Comparison of ENCODE assay signal across 27 cellular contexts in the genomic region with DNA sequence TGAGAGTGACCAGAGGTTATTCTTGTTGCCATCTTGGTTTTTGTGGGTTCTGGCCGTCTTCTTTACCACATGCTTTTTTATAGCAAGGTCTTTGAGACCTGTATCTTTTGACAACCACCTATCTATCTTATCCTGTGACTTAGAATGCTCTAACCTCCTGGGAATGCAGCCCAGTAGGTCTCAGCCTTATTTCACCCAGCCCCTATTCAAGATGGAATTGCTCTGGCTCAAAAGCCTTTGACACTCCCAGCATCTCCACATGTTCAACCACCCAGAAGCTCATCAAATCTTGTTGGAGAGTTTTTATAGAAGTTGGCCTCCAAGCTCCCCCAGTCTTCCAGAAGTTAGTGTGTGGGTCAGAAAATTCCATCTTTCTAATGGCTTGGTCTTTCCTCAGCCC.
"Had no signal": no experiment of that assay in that cellular context is flagged by ENCODE, and none has a peak within 500 bp of the region (broad histone marks: within the 10 kb centered on the region; RNA-seq: fewer than 3 reads in every experiment).

No MANE protein-coding gene starts in this region.

- H3K4me1 ChIP-seq: ascending aorta, breast epithelium, colonic mucosa, lower lobe of right lung, suprapubic skin, tibial nerve, uterus had no signal

- H3K27me3 ChIP-seq: ascending aorta, breast epithelium, colonic mucosa, neutrophil, pancreas, sigmoid colon, stomach, suprapubic skin, tibial nerve, uterus had no signal

- H3K36me3 Mint-ChIP-seq: activated CD8-positive, alpha-beta memory T cell treated with anti-CD3 and anti-CD28 coated beads, Interleukin-2, amount 10 ng/mL, durations not matched to agents 7 days and 5 days; activated naive CD4-positive, alpha-beta T cell treated with anti-CD3 and anti-CD28 coated beads, Interleukin-2, amount 50 U/mL, for 24 hours; natural killer cell treated with Interleukin-12 subunit alpha and Interleukin-12 subunit beta and Interleukin-15 and Interleukin-18, amount 100 ng/mL, for 72 hours; stimulated activated memory B cell treated with anti-CD40 and anti-IgM and Interleukin-4, amounts not matched to agents 10 μg/mL and 1 μg/mL and 100 μg/mL, for 72 hours had no signal

- H3K4me3 ChIP-seq: ascending aorta, breast epithelium, colonic mucosa, dorsolateral prefrontal cortex, lower lobe of right lung, pancreas, sigmoid colon, smooth muscle cell, stomach, suprapubic skin, tibial nerve, uterus had no signal

- H3K27ac Mint-ChIP-seq: activated CD4-positive, alpha-beta T cell treated with anti-CD3 and anti-CD28 coated beads, Interleukin-2, amount 10 ng/mL, durations not matched to agents 7 days and 5 days; activated CD8-positive, alpha-beta memory T cell treated with anti-CD3 and anti-CD28 coated beads, Interleukin-2, amount 10 ng/mL, durations not matched to agents 7 days and 5 days; activated CD8-positive, alpha-beta T cell treated with anti-CD3 and anti-CD28 coated beads for 36 hours; activated naive CD4-positive, alpha-beta T cell treated with anti-CD3 and anti-CD28 coated beads, Interleukin-2, amount 50 U/mL, for 24 hours; activated T-helper 1 cell treated with anti-CD3 and anti-CD28 coated beads, Interleukin-12 subunit alpha, Interleukin-12 subunit beta, Interleukin-2, Interleukin-4 antibody, amounts not matched to agents 30 ng/mL and 10 ng/mL and 1 ng/mL, durations not matched to agents 14 hours and 24 hours and 36 hours; effector memory CD8-positive, alpha-beta T cell; stimulated activated memory B cell treated with anti-CD40 and anti-IgM and Interleukin-4, amounts not matched to agents 10 μg/mL and 1 μg/mL and 100 μg/mL, for 72 hours had no signal

- H3K27me3 Mint-ChIP-seq: activated CD4-positive, alpha-beta T cell treated with anti-CD3 and anti-CD28 coated beads, Interleukin-2, amount 10 ng/mL, durations not matched to agents 7 days and 5 days; activated CD8-positive, alpha-beta memory T cell treated with anti-CD3 and anti-CD28 coated beads, Interleukin-2, amount 10 ng/mL, durations not matched to agents 7 days and 5 days; activated naive CD4-positive, alpha-beta T cell treated with anti-CD3 and anti-CD28 coated beads, Interleukin-2, amount 50 U/mL, for 24 hours; effector memory CD8-positive, alpha-beta T cell; natural killer cell treated with Interleukin-12 subunit alpha and Interleukin-12 subunit beta and Interleukin-15 and Interleukin-18, amount 100 ng/mL, for 72 hours; stimulated activated memory B cell treated with anti-CD40 and anti-IgM and Interleukin-4, amounts not matched to agents 10 μg/mL and 1 μg/mL and 100 μg/mL, for 72 hours had no signal

- H3K4me1 Mint-ChIP-seq: activated CD4-positive, alpha-beta T cell treated with anti-CD3 and anti-CD28 coated beads, Interleukin-2, amount 10 ng/mL, durations not matched to agents 7 days and 5 days; activated naive CD4-positive, alpha-beta T cell treated with anti-CD3 and anti-CD28 coated beads, Interleukin-2, amount 50 U/mL, for 24 hours; stimulated activated memory B cell treated with anti-CD40 and anti-IgM and Interleukin-4, amounts not matched to agents 10 μg/mL and 1 μg/mL and 100 μg/mL, for 72 hours had no signal

- H3K4me3 Mint-ChIP-seq: activated CD4-positive, alpha-beta T cell treated with anti-CD3 and anti-CD28 coated beads, Interleukin-2, amount 10 ng/mL, durations not matched to agents 7 days and 5 days; activated CD8-positive, alpha-beta memory T cell treated with anti-CD3 and anti-CD28 coated beads, Interleukin-2, amount 10 ng/mL, durations not matched to agents 7 days and 5 days; activated CD8-positive, alpha-beta T cell treated with anti-CD3 and anti-CD28 coated beads for 36 hours; activated naive CD4-positive, alpha-beta T cell treated with anti-CD3 and anti-CD28 coated beads, Interleukin-2, amount 50 U/mL, for 24 hours; activated T-helper 1 cell treated with anti-CD3 and anti-CD28 coated beads, Interleukin-12 subunit alpha, Interleukin-12 subunit beta, Interleukin-2, Interleukin-4 antibody, amounts not matched to agents 30 ng/mL and 10 ng/mL and 1 ng/mL, durations not matched to agents 14 hours and 24 hours and 36 hours; effector memory CD8-positive, alpha-beta T cell; natural killer cell treated with Interleukin-12 subunit alpha and Interleukin-12 subunit beta and Interleukin-15 and Interleukin-18, amount 100 ng/mL, for 72 hours; stimulated activated memory B cell treated with anti-CD40 and anti-IgM and Interleukin-4, amounts not matched to agents 10 μg/mL and 1 μg/mL and 100 μg/mL, for 72 hours had no signal

- H3K27ac ChIP-seq: ascending aorta, breast epithelium, colonic mucosa, dorsolateral prefrontal cortex, lower lobe of right lung, neutrophil, sigmoid colon, stomach, suprapubic skin, tibial nerve had no signal

- DNase-seq: activated CD4-positive, alpha-beta T cell treated with anti-CD3 and anti-CD28 coated beads, Interleukin-2, amount 10 ng/mL, durations not matched to agents 7 days and 5 days; activated CD8-positive, alpha-beta memory T cell treated with anti-CD3 and anti-CD28 coated beads, Interleukin-2, amount 10 ng/mL, durations not matched to agents 7 days and 5 days; activated CD8-positive, alpha-beta T cell treated with anti-CD3 and anti-CD28 coated beads for 36 hours; activated gamma-delta T cell treated with Interleukin-2 at 50 U/mL for 16 hours; colonic mucosa; dorsolateral prefrontal cortex; effector memory CD8-positive, alpha-beta T cell; left colon; lower lobe of right lung; midbrain; pancreas; sigmoid colon; stimulated activated CD4-positive, alpha-beta T cell treated with anti-CD3 and anti-CD28 coated beads, Interleukin-15, amount 100 ng/mL, for 24 hours; stomach; uterus had no signal

- H3K9me3 Mint-ChIP-seq: activated CD4-positive, alpha-beta T cell treated with anti-CD3 and anti-CD28 coated beads, Interleukin-2, amount 10 ng/mL, durations not matched to agents 7 days and 5 days; activated CD8-positive, alpha-beta T cell treated with anti-CD3 and anti-CD28 coated beads for 36 hours; activated naive CD4-positive, alpha-beta T cell treated with anti-CD3 and anti-CD28 coated beads, Interleukin-2, amount 50 U/mL, for 24 hours; effector memory CD8-positive, alpha-beta T cell; natural killer cell treated with Interleukin-12 subunit alpha and Interleukin-12 subunit beta and Interleukin-15 and Interleukin-18, amount 100 ng/mL, for 72 hours; stimulated activated memory B cell treated with anti-CD40 and anti-IgM and Interleukin-4, amounts not matched to agents 10 μg/mL and 1 μg/mL and 100 μg/mL, for 72 hours had no signal

- H3K36me3 ChIP-seq: ascending aorta, breast epithelium, colonic mucosa, lower lobe of right lung, neutrophil, pancreas, sigmoid colon, stomach, suprapubic skin, tibial nerve, uterus had no signal

- H3K9me3 ChIP-seq: ascending aorta, breast epithelium, colonic mucosa, lower lobe of right lung, neutrophil, pancreas, sigmoid colon, stomach, suprapubic skin, tibial nerve, uterus had no signal

- ATAC-seq: activated CD4-positive, CD25-positive, alpha-beta regulatory T cell treated with anti-CD3 and anti-CD28 coated beads, Interleukin-2, amount 50 U/mL, for 24 hours; activated CD8-positive, alpha-beta memory T cell treated with anti-CD3 and anti-CD28 coated beads, Interleukin-2, amount 10 ng/mL, durations not matched to agents 7 days and 5 days; activated CD8-positive, alpha-beta T cell treated with anti-CD3 and anti-CD28 coated beads for 36 hours; effector memory CD8-positive, alpha-beta T cell; esophagus mucosa; left colon; lower lobe of right lung; natural killer cell treated with Interleukin-12 subunit alpha and Interleukin-12 subunit beta and Interleukin-15 and Interleukin-18, amount 100 ng/mL, for 72 hours; stimulated activated memory B cell treated with anti-CD40 and anti-IgM and Interleukin-4, amounts not matched to agents 10 μg/mL and 1 μg/mL and 100 μg/mL, for 72 hours had no signal
